In genomic region chr7:19491821-19492452, GRCh38 we compare ENCODE assay signal across 8 cellular contexts.
A peak's percentile ranks its signal among the peaks of the same experiment; 100 is the strongest.
DNase-seq lines count a peak whose midpoint lies in the region; ATAC-seq and TF ChIP-seq lines count a peak whose summit lies in the region.

No MANE protein-coding gene starts in this region.

- peaks cover 1% of the 10 kb centered on the region; the same call in 1 of the 2 replicates for H3K27me3 Mint-ChIP-seq in WTC11 (ENCODE audit: low read depth)

- no peak overlapping the region for H3K4me3 Mint-ChIP-seq in WTC11

- no peak overlapping the region for H3K27ac ChIP-seq in liver (ENCODE audit: low read depth in 1 of 2, low read length in 2 of 2)
- H3K27ac ChIP-seq in colonic mucosa, result no peak overlapping the region

- H3K36me3 Mint-ChIP-seq in WTC11, result peaks cover 7% of the 10 kb centered on the region

- 48% methylated on average over 7 of the region's 7 CpGs for WGBS in liver

- H3K36me3 ChIP-seq in liver (ENCODE audit: control insufficient read depth in 4 of 4, insufficient read depth in 3 of 4, low read depth in 1 of 4, low read length in 3 of 4), result no peaks in the 10 kb centered on the region
- no peaks in the 10 kb centered on the region for H3K36me3 ChIP-seq in colonic mucosa

- intact Hi-C loops in colonic mucosa (cut with DNase I) (no loop called here), cardiac septum (cut with DNase I) (no loop called here)

- no peak overlapping the region for H3K27ac Mint-ChIP-seq in WTC11

- no peak overlapping the region for H3K4me3 ChIP-seq in liver (ENCODE audit: low read depth in 1 of 3, low read length in 3 of 3)
- H3K4me3 ChIP-seq in colonic mucosa, result no peak overlapping the region

- ATAC-seq in GM18511 (IDR thresholded peaks at IDR 0.05; ENCODE audit: unreplicated experiment) (peak; percentile 80), WTC11 (peak; percentile 57; the same call in 1 of the 2 replicates)

- H3K9ac ChIP-seq in liver (ENCODE audit: low read depth in 1 of 2, low read length in 2 of 2) (no peak overlapping the region), colonic mucosa (ENCODE audit: low read depth in 2 of 2, low read length in 2 of 2) (no peak overlapping the region)

- peaks cover 24% of the 10 kb centered on the region for H3K9me3 Mint-ChIP-seq in WTC11

- H3K4me1 ChIP-seq in liver (ENCODE audit: control insufficient read depth in 4 of 4, insufficient read depth in 4 of 4, low read length in 3 of 4), result no peaks in the 10 kb centered on the region
- no peaks in the 10 kb centered on the region for H3K4me1 ChIP-seq in colonic mucosa

- no peaks in the 10 kb centered on the region for H3K9me3 ChIP-seq in liver (ENCODE audit: control insufficient read depth in 4 of 4, low read length in 3 of 4)
- H3K9me3 ChIP-seq in colonic mucosa, result no peaks in the 10 kb centered on the region

- H3K4me1 Mint-ChIP-seq in WTC11, result no peaks in the 10 kb centered on the region

- TF ChIP-seq CTCF in AG09319 (IDR thresholded peaks at IDR 0.05; ENCODE audit: low read depth, low read length), result peak; percentile 66
- TF ChIP-seq CTCF in WTC11 (IDR thresholded peaks at IDR 0.05), result no peak
- peak; percentile 40 for TF ChIP-seq CTCF in liver (IDR thresholded peaks at IDR 0.05; ENCODE audit: low read depth, low read length, missing input control)
- no peak for TF ChIP-seq CTCF in colonic mucosa (IDR thresholded peaks at IDR 0.05)

- peak in 1 of 2 donors; percentile 29 for TF ChIP-seq RAD21 in liver (IDR thresholded peaks at IDR 0.05)

- H3K27me3 ChIP-seq in liver (ENCODE audit: control insufficient read depth in 4 of 4, insufficient read depth in 4 of 4, low read length in 3 of 4) (no peaks in the 10 kb centered on the region), colonic mucosa (no peaks in the 10 kb centered on the region)

- peak; percentile 4 for DNase-seq in AG09319 (ENCODE audit: extremely low read depth, low read depth)
- DNase-seq in HT1080 (ENCODE audit: low read depth), result peak; percentile 11
- DNase-seq in WTC11 (ENCODE audit: low spot score), result no peak
- DNase-seq in T-helper 9 cell, result no peak
- no peak for DNase-seq in colonic mucosa
- DNase-seq in cardiac septum (ENCODE audit: low spot score), result no peak

- POLR2A ChIA-PET in WTC11 (lab: Charles Lee), result interaction anchor here (0.7 kb wide), 1 partner anchor 21 kb away, joined by 6 read pairs; no protein-coding TSS in a partner anchor

- CTCF ChIA-PET in WTC11 (lab: Charles Lee), result interaction anchor here (0.6 to 2.2 kb wide), 60 partner anchors 8 to 1699 kb away, joined by 3 to 22 read pairs (median 4); partner anchors contain the start of gene POLR1F

TF ChIP-seq in WTC11, 78 proteins besides CTCF, POLR2A, EP300 and RAD21 (continues in another document):
- TF ChIP-seq FOXP4 (CRISPR knock-in tag; IDR thresholded peaks at IDR 0.05) (no peak), ZBTB21 (CRISPR knock-in tag; IDR thresholded peaks at IDR 0.05; ENCODE audit: borderline replicate concordance) (no peak), CDX4 (CRISPR knock-in tag; IDR thresholded peaks at IDR 0.05; ENCODE audit: borderline replicate concordance) (no peak), GRHL2 (CRISPR knock-in tag; IDR thresholded peaks at IDR 0.05; ENCODE audit: insufficient replicate concordance, severe bottlenecking) (no peak), ZNF219 (CRISPR knock-in tag; IDR thresholded peaks at IDR 0.05; ENCODE audit: borderline replicate concordance) (no peak), ATF2 (CRISPR knock-in tag; IDR thresholded peaks at IDR 0.05; ENCODE audit: borderline replicate concordance, low read depth) (no peak)

TF ChIP-seq in liver, 16 proteins besides CTCF, POLR2A, EP300 and RAD21:
- no peak for TF ChIP-seq ATF3 (IDR thresholded peaks at IDR 0.05)
- TF ChIP-seq NR2F2 (IDR thresholded peaks at IDR 0.05), result no peak
- TF ChIP-seq MAX (IDR thresholded peaks at IDR 0.05), result no peak
- TF ChIP-seq RXRA (IDR thresholded peaks at IDR 0.05), result no peak

Comparison
In these comparisons a context has a peak if more than half of its experiments do, and no peak if none do; other contexts are left out.
1. DNase-seq: peak in AG09319 (single experiment) and HT1080 (single experiment); none in WTC11 (single experiment), T-helper 9 cell (single experiment), colonic mucosa (single experiment) and cardiac septum (single experiment).
2. CTCF ChIP-seq: peak in AG09319 (single experiment) and liver (single experiment); none in WTC11 (single experiment) and colonic mucosa (single experiment).